In genomic region chr17:39450847-39451581, GRCh38 we compare ENCODE assay signal across 1 cellular context.
A peak's percentile ranks its signal among the peaks of the same experiment; 100 is the strongest.
TF ChIP-seq lines count a peak whose summit lies in the region.

Gene MED1, minus strand, starts transcription at chr17:39451263. Its CDS starts 201 bp downstream, at chr17:39451062.

TF ChIP-seq in HepG2, 621 proteins besides CTCF, POLR2A, EP300 and RAD21 (continued from another document and continues in another):
- TF ChIP-seq ARID3A (IDR thresholded peaks at IDR 0.05; ENCODE audit: low read depth, low read length) (peak; percentile 85), MNT (IDR thresholded peaks at IDR 0.05) (no peak), TBX2 (CRISPR knock-in tag; IDR thresholded peaks at IDR 0.05; ENCODE audit: borderline replicate concordance) (peak; percentile 71), ZFP37 (CRISPR knock-in tag; IDR thresholded peaks at IDR 0.05; ENCODE audit: borderline replicate concordance) (peak; percentile 87; the same call in 1 of the 2 replicates), MATR3 (CRISPR knock-in tag; IDR thresholded peaks at IDR 0.05) (no peak), ZNF142 (CRISPR knock-in tag; IDR thresholded peaks at IDR 0.05) (no peak), MAFK (conservative IDR thresholded peaks at IDR 0.05 in 1 of 2, IDR thresholded peaks at IDR 0.05 in 1 of 2; ENCODE audit: low read length in 2 of 2) (no peak), ZIK1 (CRISPR knock-in tag; IDR thresholded peaks at IDR 0.05; ENCODE audit: borderline replicate concordance, low read depth) (no peak), ZBTB43 (CRISPR knock-in tag; conservative IDR thresholded peaks at IDR 0.05) (peak; percentile 47; the same call in 1 of the 2 replicates), ZNF549 (CRISPR knock-in tag; IDR thresholded peaks at IDR 0.05) (peak; percentile 27; the same call in 1 of the 2 replicates), PHF20 (CRISPR knock-in tag; IDR thresholded peaks at IDR 0.05) (peak; percentile 84), RELA (CRISPR knock-in tag; IDR thresholded peaks at IDR 0.05) (no peak), REL (CRISPR knock-in tag; conservative IDR thresholded peaks at IDR 0.05) (no peak), HOXA5 (CRISPR knock-in tag; IDR thresholded peaks at IDR 0.05) (peak; percentile 34; the same call in 1 of the 2 replicates), ZNF770 (CRISPR knock-in tag; IDR thresholded peaks at IDR 0.05) (peak; percentile 84), TFDP2 (CRISPR knock-in tag; IDR thresholded peaks at IDR 0.05) (peak; percentile 58), KMT2A (CRISPR knock-in tag; IDR thresholded peaks at IDR 0.05) (peak; percentile 78), SIX4 (CRISPR knock-in tag; IDR thresholded peaks at IDR 0.05) (no peak), CHD2 (IDR thresholded peaks at IDR 0.05; ENCODE audit: low read depth, low read length) (peak; percentile 97), ZNF557 (CRISPR knock-in tag; IDR thresholded peaks at IDR 0.05) (peak; percentile 89; the same call in 1 of the 2 replicates), ZNF30 (CRISPR knock-in tag; IDR thresholded peaks at IDR 0.05) (no peak), FOXP1 (IDR thresholded peaks at IDR 0.05) (no peak), FOXP1 (CRISPR knock-in tag; IDR thresholded peaks at IDR 0.05) (0 out of 2 replicates have a peak, but pooled peaks have one; percentile 35), NRL (CRISPR knock-in tag; IDR thresholded peaks at IDR 0.05; ENCODE audit: borderline replicate concordance) (peak; percentile 79), ETV5 (CRISPR knock-in tag; IDR thresholded peaks at IDR 0.05; ENCODE audit: borderline replicate concordance) (peak; percentile 67; the same call in 1 of the 2 replicates), MLLT10 (CRISPR knock-in tag; IDR thresholded peaks at IDR 0.05) (no peak), ZBTB20 (CRISPR knock-in tag; IDR thresholded peaks at IDR 0.05; ENCODE audit: borderline replicate concordance, low read depth) (0 out of 2 replicates have a peak, but pooled peaks have one; percentile 42), ZNF33B (CRISPR knock-in tag; IDR thresholded peaks at IDR 0.05) (peak; percentile 72; the same call in 1 of the 2 replicates)
- TF ChIP-seq, protein P1, sequence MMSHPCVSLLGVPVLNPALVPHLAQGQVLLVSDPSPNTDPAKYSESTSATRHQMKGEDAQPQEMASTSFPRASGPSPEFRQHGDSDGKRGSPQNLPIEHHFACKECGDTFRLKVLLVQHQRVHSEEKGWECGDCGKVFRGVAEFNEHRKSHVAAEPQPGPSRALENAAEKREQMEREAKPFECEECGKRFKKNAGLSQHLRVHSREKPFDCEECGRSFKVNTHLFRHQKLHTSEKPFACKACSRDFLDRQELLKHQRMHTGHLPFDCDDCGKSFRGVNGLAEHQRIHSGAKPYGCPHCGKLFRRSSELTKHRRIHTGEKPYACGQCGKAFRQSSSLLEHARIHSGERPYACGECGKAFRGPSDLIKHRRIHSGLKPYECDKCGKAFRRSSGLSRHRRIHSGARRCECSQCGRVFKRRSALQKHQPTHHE (CRISPR knock-in tag; IDR thresholded peaks at IDR 0.05; ENCODE audit: borderline replicate concordance) = peak; percentile 82
- TF ChIP-seq, protein P2, sequence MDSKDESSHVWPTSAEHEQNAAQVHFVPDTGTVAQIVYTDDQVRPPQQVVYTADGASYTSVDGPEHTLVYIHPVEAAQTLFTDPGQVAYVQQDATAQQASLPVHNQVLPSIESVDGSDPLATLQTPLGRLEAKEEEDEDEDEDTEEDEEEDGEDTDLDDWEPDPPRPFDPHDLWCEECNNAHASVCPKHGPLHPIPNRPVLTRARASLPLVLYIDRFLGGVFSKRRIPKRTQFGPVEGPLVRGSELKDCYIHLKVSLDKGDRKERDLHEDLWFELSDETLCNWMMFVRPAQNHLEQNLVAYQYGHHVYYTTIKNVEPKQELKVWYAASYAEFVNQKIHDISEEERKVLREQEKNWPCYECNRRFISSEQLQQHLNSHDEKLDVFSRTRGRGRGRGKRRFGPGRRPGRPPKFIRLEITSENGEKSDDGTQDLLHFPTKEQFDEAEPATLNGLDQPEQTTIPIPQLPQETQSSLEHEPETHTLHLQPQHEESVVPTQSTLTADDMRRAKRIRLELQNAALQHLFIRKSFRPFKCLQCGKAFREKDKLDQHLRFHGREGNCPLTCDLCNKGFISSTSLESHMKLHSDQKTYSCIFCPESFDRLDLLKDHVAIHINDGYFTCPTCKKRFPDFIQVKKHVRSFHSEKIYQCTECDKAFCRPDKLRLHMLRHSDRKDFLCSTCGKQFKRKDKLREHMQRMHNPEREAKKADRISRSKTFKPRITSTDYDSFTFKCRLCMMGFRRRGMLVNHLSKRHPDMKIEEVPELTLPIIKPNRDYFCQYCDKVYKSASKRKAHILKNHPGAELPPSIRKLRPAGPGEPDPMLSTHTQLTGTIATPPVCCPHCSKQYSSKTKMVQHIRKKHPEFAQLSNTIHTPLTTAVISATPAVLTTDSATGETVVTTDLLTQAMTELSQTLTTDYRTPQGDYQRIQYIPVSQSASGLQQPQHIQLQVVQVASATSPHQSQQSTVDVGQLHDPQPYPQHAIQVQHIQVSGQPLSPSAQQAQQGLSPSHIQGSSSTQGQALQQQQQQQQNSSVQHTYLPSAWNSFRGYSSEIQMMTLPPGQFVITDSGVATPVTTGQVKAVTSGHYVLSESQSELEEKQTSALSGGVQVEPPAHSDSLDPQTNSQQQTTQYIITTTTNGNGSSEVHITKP (CRISPR knock-in tag; IDR thresholded peaks at IDR 0.05; ENCODE audit: low read depth) = no peak
- TF ChIP-seq, protein P3, sequence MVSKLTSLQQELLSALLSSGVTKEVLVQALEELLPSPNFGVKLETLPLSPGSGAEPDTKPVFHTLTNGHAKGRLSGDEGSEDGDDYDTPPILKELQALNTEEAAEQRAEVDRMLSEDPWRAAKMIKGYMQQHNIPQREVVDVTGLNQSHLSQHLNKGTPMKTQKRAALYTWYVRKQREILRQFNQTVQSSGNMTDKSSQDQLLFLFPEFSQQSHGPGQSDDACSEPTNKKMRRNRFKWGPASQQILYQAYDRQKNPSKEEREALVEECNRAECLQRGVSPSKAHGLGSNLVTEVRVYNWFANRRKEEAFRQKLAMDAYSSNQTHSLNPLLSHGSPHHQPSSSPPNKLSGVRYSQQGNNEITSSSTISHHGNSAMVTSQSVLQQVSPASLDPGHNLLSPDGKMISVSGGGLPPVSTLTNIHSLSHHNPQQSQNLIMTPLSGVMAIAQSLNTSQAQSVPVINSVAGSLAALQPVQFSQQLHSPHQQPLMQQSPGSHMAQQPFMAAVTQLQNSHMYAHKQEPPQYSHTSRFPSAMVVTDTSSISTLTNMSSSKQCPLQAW (CRISPR knock-in tag; IDR thresholded peaks at IDR 0.05) = peak; percentile 80; the same call in 1 of the 2 replicates
- TF ChIP-seq, protein P4, sequence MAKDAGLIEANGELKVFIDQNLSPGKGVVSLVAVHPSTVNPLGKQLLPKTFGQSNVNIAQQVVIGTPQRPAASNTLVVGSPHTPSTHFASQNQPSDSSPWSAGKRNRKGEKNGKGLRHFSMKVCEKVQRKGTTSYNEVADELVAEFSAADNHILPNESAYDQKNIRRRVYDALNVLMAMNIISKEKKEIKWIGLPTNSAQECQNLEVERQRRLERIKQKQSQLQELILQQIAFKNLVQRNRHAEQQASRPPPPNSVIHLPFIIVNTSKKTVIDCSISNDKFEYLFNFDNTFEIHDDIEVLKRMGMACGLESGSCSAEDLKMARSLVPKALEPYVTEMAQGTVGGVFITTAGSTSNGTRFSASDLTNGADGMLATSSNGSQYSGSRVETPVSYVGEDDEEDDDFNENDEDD (CRISPR knock-in tag; IDR thresholded peaks at IDR 0.05; ENCODE audit: borderline replicate concordance) = peak; percentile 54; the same call in 1 of the 2 replicates
